25 cellular contexts compared by ENCODE assay signal in the genomic region with DNA sequence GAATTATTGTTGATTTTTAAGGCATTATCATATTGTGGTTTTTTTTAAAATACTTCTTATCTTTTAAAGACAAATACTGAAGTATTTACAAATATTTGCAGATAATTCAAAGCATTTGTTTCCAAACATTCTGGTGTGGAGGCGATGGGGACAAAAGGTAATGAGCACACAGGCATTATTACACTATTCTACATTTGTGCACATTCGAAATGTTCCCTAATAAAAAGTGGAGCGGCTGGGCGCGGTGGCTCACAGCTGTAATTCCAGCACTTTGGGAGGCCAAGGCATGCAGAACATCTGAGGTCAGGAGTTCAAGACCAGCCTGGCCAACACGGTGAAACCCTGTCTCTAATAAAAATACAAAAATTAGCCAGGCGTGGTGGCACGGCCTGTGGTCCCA.
DNase-seq lines count a peak whose midpoint lies in the region; ATAC-seq, FAIRE-seq and TF ChIP-seq lines count a peak whose summit lies in the region.
"Had no signal": no experiment of that assay in that cellular context is flagged by ENCODE, and none has a peak within 500 bp of the region (broad histone marks: within the 10 kb centered on the region; RNA-seq: fewer than 3 reads in every experiment).

No MANE protein-coding gene starts in this region.

- CTCF ChIA-PET in activated CD8-positive, alpha-beta T cell treated with anti-CD3 and anti-CD28 coated beads, Interleukin-2, amount 10 ng/mL, durations not matched to agents 7 days and 5 days (lab: Charles Lee) = no interaction called here
- CTCF ChIA-PET in activated CD8-positive, alpha-beta T cell treated with anti-CD3 and anti-CD28 coated beads for 36 hours (lab: Charles Lee) = no interaction called here

- WGBS in small intestine, 3 donors = 23 to 59% (median 34%) methylated on average over 8 of the region's 8 CpGs

- H3K4me3 ChIP-seq in small intestine (ENCODE audit: low read depth in 1 of 2, low read length in 2 of 2) (no peak overlapping the region), coronary artery (no peak overlapping the region)
- H3K4me3 ChIP-seq: BLaER1, HAP-1 had no signal

- H3K9me3 Mint-ChIP-seq in activated CD8-positive, alpha-beta T cell treated with anti-CD3 and anti-CD28 coated beads, Interleukin-2, amount 10 ng/mL, durations not matched to agents 7 days and 5 days (ENCODE audit: insufficient read depth) = peaks cover 2% of the 10 kb centered on the region
- H3K9me3 Mint-ChIP-seq in activated CD8-positive, alpha-beta T cell treated with anti-CD3 and anti-CD28 coated beads for 36 hours = peaks cover 10% of the 10 kb centered on the region

- H3K36me3 ChIP-seq in small intestine (ENCODE audit: control insufficient read depth in 2 of 2, insufficient read depth in 2 of 2, low read length in 2 of 2) = no peaks in the 10 kb centered on the region
- H3K36me3 ChIP-seq: BLaER1, HAP-1 had no signal

- POLR2A ChIA-PET in activated CD8-positive, alpha-beta T cell treated with anti-CD3 and anti-CD28 coated beads, Interleukin-2, amount 10 ng/mL, durations not matched to agents 7 days and 5 days (lab: Charles Lee) = no interaction called here
- POLR2A ChIA-PET in activated CD8-positive, alpha-beta T cell treated with anti-CD3 and anti-CD28 coated beads for 36 hours (lab: Charles Lee) = interaction anchor here (0.6 to 1.3 kb wide), 2 partner anchors 8 to 108 kb away, joined by 3 to 4 read pairs; no protein-coding TSS in a partner anchor

- no peak overlapping the region for H3K4me3 Mint-ChIP-seq in activated CD8-positive, alpha-beta T cell treated with anti-CD3 and anti-CD28 coated beads, Interleukin-2, amount 10 ng/mL, durations not matched to agents 7 days and 5 days
- no peak overlapping the region for H3K4me3 Mint-ChIP-seq in activated CD8-positive, alpha-beta T cell treated with anti-CD3 and anti-CD28 coated beads for 36 hours
- H3K4me3 Mint-ChIP-seq: CD4-positive, CD25-positive, alpha-beta regulatory T cell; CD8-positive, alpha-beta T cell; HFFc6 had no signal

- no peak overlapping the region for H3K27ac ChIP-seq in small intestine (ENCODE audit: low read depth in 1 of 2, low read length in 1 of 2)
- H3K27ac ChIP-seq in coronary artery = no peak overlapping the region
- H3K27ac ChIP-seq: 22Rv1, BLaER1, C4-2B had no signal

- no peaks in the 10 kb centered on the region for H3K4me1 ChIP-seq in small intestine (ENCODE audit: control insufficient read depth in 2 of 2, insufficient read depth in 1 of 2, low read depth in 1 of 2, low read length in 1 of 2)
- H3K4me1 ChIP-seq: HAP-1 had no signal

- no peak overlapping the region for H3K27ac Mint-ChIP-seq in activated CD8-positive, alpha-beta T cell treated with anti-CD3 and anti-CD28 coated beads, Interleukin-2, amount 10 ng/mL, durations not matched to agents 7 days and 5 days
- H3K27ac Mint-ChIP-seq in activated CD8-positive, alpha-beta T cell treated with anti-CD3 and anti-CD28 coated beads for 36 hours = no peak overlapping the region
- H3K27ac Mint-ChIP-seq: B cell; CD8-positive, alpha-beta T cell; HFFc6 had no signal

- peak; percentile 3 for DNase-seq in activated CD8-positive, alpha-beta T cell treated with anti-CD3 and anti-CD28 coated beads, Interleukin-2, amount 10 ng/mL, durations not matched to agents 7 days and 5 days
- DNase-seq in activated CD8-positive, alpha-beta T cell treated with anti-CD3 and anti-CD28 coated beads for 36 hours = no peak
- DNase-seq in HT-29 (ENCODE audit: low spot score) (peak; percentile 15), left colon (no peak), small intestine (peak; percentile 57), SHP77 treated with DMSO at 0.1 percent for 48 hours (lab: John Stamatoyannopoulos, UW) (no peak), coronary artery (ENCODE audit: low spot score) (no peak)
- DNase-seq: CD4-positive, CD25-positive, alpha-beta regulatory T cell; CD8-positive, alpha-beta T cell; DMS 273 treated with DMSO at 0.1 percent for 48 hours; DMS79; GF-D8; GOT3; HFFc6 had no signal

- peaks cover 23% of the 10 kb centered on the region for H3K4me1 Mint-ChIP-seq in activated CD8-positive, alpha-beta T cell treated with anti-CD3 and anti-CD28 coated beads, Interleukin-2, amount 10 ng/mL, durations not matched to agents 7 days and 5 days (ENCODE audit: low read depth)
- H3K4me1 Mint-ChIP-seq in activated CD8-positive, alpha-beta T cell treated with anti-CD3 and anti-CD28 coated beads for 36 hours (ENCODE audit: low read depth) = peaks cover 21% of the 10 kb centered on the region

- intact Hi-C loops in activated CD8-positive, alpha-beta T cell treated with anti-CD3 and anti-CD28 coated beads for 36 hours (cut with micrococcal nuclease) = no loop called here
- intact Hi-C loops in left colon (cut with DNase I, micrococcal nuclease) = no loop called here

- no peaks in the 10 kb centered on the region for H3K27me3 ChIP-seq in small intestine (ENCODE audit: control insufficient read depth in 2 of 2, insufficient read depth in 2 of 2, low read length in 2 of 2)
- H3K27me3 ChIP-seq: BLaER1 had no signal

- ATAC-seq in activated CD8-positive, alpha-beta T cell treated with anti-CD3 and anti-CD28 coated beads, Interleukin-2, amount 10 ng/mL, durations not matched to agents 7 days and 5 days = no peak
- no peak for ATAC-seq in activated CD8-positive, alpha-beta T cell treated with anti-CD3 and anti-CD28 coated beads for 36 hours
- ATAC-seq in left colon (peak; percentile 17), GM19463 (IDR thresholded peaks at IDR 0.05; ENCODE audit: unreplicated experiment) (no peak)
- ATAC-seq: CD8-positive, alpha-beta T cell had no signal

- H3K36me3 Mint-ChIP-seq in activated CD8-positive, alpha-beta T cell treated with anti-CD3 and anti-CD28 coated beads, Interleukin-2, amount 10 ng/mL, durations not matched to agents 7 days and 5 days (ENCODE audit: low read depth) = peaks cover 3% of the 10 kb centered on the region
- H3K36me3 Mint-ChIP-seq in activated CD8-positive, alpha-beta T cell treated with anti-CD3 and anti-CD28 coated beads for 36 hours (ENCODE audit: low read depth) = peaks cover 9% of the 10 kb centered on the region
- H3K36me3 Mint-ChIP-seq: CD8-positive, alpha-beta T cell had no signal

- TF ChIP-seq CTCF in activated CD8-positive, alpha-beta T cell treated with anti-CD3 and anti-CD28 coated beads for 36 hours (IDR thresholded peaks at IDR 0.05) = no peak
- TF ChIP-seq CTCF in coronary artery (IDR thresholded peaks at IDR 0.05) = no peak

- no peaks in the 10 kb centered on the region for H3K27me3 Mint-ChIP-seq in activated CD8-positive, alpha-beta T cell treated with anti-CD3 and anti-CD28 coated beads, Interleukin-2, amount 10 ng/mL, durations not matched to agents 7 days and 5 days (ENCODE audit: low read depth)
- no peaks in the 10 kb centered on the region for H3K27me3 Mint-ChIP-seq in activated CD8-positive, alpha-beta T cell treated with anti-CD3 and anti-CD28 coated beads for 36 hours
- H3K27me3 Mint-ChIP-seq: B cell; CD4-positive, CD25-positive, alpha-beta regulatory T cell had no signal

- FAIRE-seq in small intestine (lab: Jason Lieb, UNC) = no peak
- FAIRE-seq: A204.1, D721Med, GM12891, GM18507, H54 had no signal

- no peaks in the 10 kb centered on the region for H3K9me3 ChIP-seq in small intestine (ENCODE audit: control insufficient read depth, low read depth)
- H3K9me3 ChIP-seq: HAP-1 had no signal

Comparison
In these comparisons a context has a peak if more than half of its experiments do, and no peak if none do; other contexts are left out.
1. DNase-seq: peak in activated CD8-positive, alpha-beta T cell treated with anti-CD3 and anti-CD28 coated beads, Interleukin-2, amount 10 ng/mL, durations not matched to agents 7 days and 5 days (single experiment), HT-29 (single experiment) and small intestine (single experiment); none in activated CD8-positive, alpha-beta T cell treated with anti-CD3 and anti-CD28 coated beads for 36 hours (single experiment), left colon (0 of 2), SHP77 treated with DMSO at 0.1 percent for 48 hours (single experiment) and coronary artery (single experiment).